In genomic region chr6:113276631-113277030, GRCh38 we compare ENCODE assay signal across 25 cellular contexts.
"Had no signal": no experiment of that assay in that cellular context is flagged by ENCODE, and none has a peak within 500 bp of the region (broad histone marks: within the 10 kb centered on the region; RNA-seq: fewer than 3 reads in every experiment).

No MANE protein-coding gene starts in this region.

- ATAC-seq: foreskin keratinocyte; heart left ventricle; left colon; left ventricle myocardium superior; psoas muscle; sciatic nerve; stimulated activated memory B cell treated with anti-CD40 and anti-IgM and Interleukin-4, amounts not matched to agents 10 μg/mL and 1 μg/mL and 100 μg/mL, for 72 hours; stimulated activated naive CD8-positive, alpha-beta T cell treated with anti-CD3 and anti-CD28 coated beads, Interleukin-15, amount 100 ng/mL, for 72 hours; upper lobe of right lung had no signal

- H3K4me3 ChIP-seq: coronary artery, esophagus muscularis mucosa, heart left ventricle, lung, psoas muscle, spleen, testis, tibial nerve, upper lobe of right lung had no signal

- DNase-seq: cerebellar nuclear complex; effector memory CD4-positive, alpha-beta T cell; foreskin keratinocyte; heart left ventricle; hippocampal formation; left colon; left ventricle myocardium superior; mesendoderm; naive B cell; nephron progenitor cell; psoas muscle; spleen; stimulated activated CD4-positive, alpha-beta T cell treated with anti-CD3 and anti-CD28 coated beads, Interleukin-15, amount 100 ng/mL, for 24 hours; stimulated activated CD4-positive, alpha-beta T cell treated with anti-CD3 and anti-CD28 coated beads, Interleukin-1b, Interleukin-23, amount 100 ng/mL, for 48 hours; stimulated activated CD4-positive, alpha-beta T cell treated with anti-CD3 and anti-CD28 coated beads, Interleukin-4, amount 100 ng/mL, for 24 hours; stimulated activated naive CD8-positive, alpha-beta T cell treated with anti-CD3 and anti-CD28 coated beads, Interleukin-15, amount 100 ng/mL, for 72 hours; testis; upper lobe of right lung had no signal

- H3K36me3 Mint-ChIP-seq: naive B cell; stimulated activated memory B cell treated with anti-CD40 and anti-IgM and Interleukin-4, amounts not matched to agents 10 μg/mL and 1 μg/mL and 100 μg/mL, for 72 hours had no signal

- H3K27me3 ChIP-seq: esophagus muscularis mucosa, foreskin keratinocyte, heart left ventricle, spleen, testis, tibial nerve, upper lobe of right lung had no signal

- H3K9me3 ChIP-seq: esophagus muscularis mucosa, psoas muscle, testis, tibial nerve, upper lobe of right lung had no signal

- H3K4me1 Mint-ChIP-seq: nephron progenitor cell; stimulated activated naive CD8-positive, alpha-beta T cell treated with anti-CD3 and anti-CD28 coated beads, Interleukin-15, amount 100 ng/mL, for 72 hours had no signal

- H3K27ac ChIP-seq: coronary artery, epithelial cell of prostate, esophagus muscularis mucosa, foreskin keratinocyte, heart left ventricle, psoas muscle, spleen, testis, tibial nerve, upper lobe of right lung had no signal

- H3K27me3 Mint-ChIP-seq: stimulated activated memory B cell treated with anti-CD40 and anti-IgM and Interleukin-4, amounts not matched to agents 10 μg/mL and 1 μg/mL and 100 μg/mL, for 72 hours; stimulated activated naive CD8-positive, alpha-beta T cell treated with anti-CD3 and anti-CD28 coated beads, Interleukin-15, amount 100 ng/mL, for 72 hours had no signal

- H3K4me1 ChIP-seq: esophagus muscularis mucosa, foreskin keratinocyte, psoas muscle, spleen, testis, upper lobe of right lung had no signal

- H3K27ac Mint-ChIP-seq: naive B cell; nephron progenitor cell; stimulated activated memory B cell treated with anti-CD40 and anti-IgM and Interleukin-4, amounts not matched to agents 10 μg/mL and 1 μg/mL and 100 μg/mL, for 72 hours; stimulated activated naive CD8-positive, alpha-beta T cell treated with anti-CD3 and anti-CD28 coated beads, Interleukin-15, amount 100 ng/mL, for 72 hours had no signal

- H3K4me3 Mint-ChIP-seq: naive B cell; nephron progenitor cell; stimulated activated memory B cell treated with anti-CD40 and anti-IgM and Interleukin-4, amounts not matched to agents 10 μg/mL and 1 μg/mL and 100 μg/mL, for 72 hours; stimulated activated naive CD8-positive, alpha-beta T cell treated with anti-CD3 and anti-CD28 coated beads, Interleukin-15, amount 100 ng/mL, for 72 hours had no signal

- H3K36me3 ChIP-seq: esophagus muscularis mucosa, heart left ventricle, spleen, tibial nerve, upper lobe of right lung had no signal
